Comparison of ENCODE assay signal across 11 cellular contexts in genomic region chr2:177547122-177547521, GRCh38.
DNase-seq lines count a peak whose midpoint lies in the region; ATAC-seq lines count a peak whose summit lies in the region.
"Had no signal": no experiment of that assay in that cellular context is flagged by ENCODE, and none has a peak within 500 bp of the region (broad histone marks: within the 10 kb centered on the region; RNA-seq: fewer than 3 reads in every experiment).

No MANE protein-coding gene starts in this region.

- ATAC-seq in GM18909 (IDR thresholded peaks at IDR 0.05; ENCODE audit: poor library complexity, unreplicated experiment) (peak; percentile 94), GM21825 (IDR thresholded peaks at IDR 0.05; ENCODE audit: unreplicated experiment) (peak; percentile 93), HG03354 (IDR thresholded peaks at IDR 0.05; ENCODE audit: poor library complexity, severe bottlenecking, unreplicated experiment) (peak; percentile 87), left cardiac atrium (no peak)
- ATAC-seq in activated CD4-positive, CD25-positive, alpha-beta regulatory T cell treated with anti-CD3 and anti-CD28 coated beads, Interleukin-2, amount 50 U/mL, for 24 hours, result no peak

- peaks cover 17% of the 10 kb centered on the region for H3K9me3 ChIP-seq in BLaER1

- H3K4me3 ChIP-seq in BLaER1, result no peak overlapping the region

- intact Hi-C loops in left cardiac atrium (cut with DNase I), result no loop called here

- H3K9ac ChIP-seq in BLaER1, result no peak overlapping the region

- DNase-seq in cerebellum (ENCODE audit: low spot score) (no peak), left cardiac atrium (no peak)
- no peak for DNase-seq in stimulated activated naive CD4-positive, alpha-beta T cell treated with Interleukin-2 at 50 U/mL for 16 hours (lab: John Stamatoyannopoulos, UW)
- DNase-seq: activated CD4-positive, alpha-beta memory T cell treated with anti-CD3 and anti-CD28 coated beads for 36 hours; erythroblast; NCI-H2029 had no signal

- peak overlapping the region; percentile 58; the same call in 1 of the 2 replicates for H3K4me2 ChIP-seq in BLaER1

- H3K27me3 ChIP-seq in BLaER1, result no peaks in the 10 kb centered on the region

- no peak overlapping the region for H3K27ac ChIP-seq in BLaER1

- H3K36me3 ChIP-seq in BLaER1, result peaks cover 5% of the 10 kb centered on the region; the same call in 1 of the 2 replicates

- no peaks in the 10 kb centered on the region for H4K20me1 ChIP-seq in BLaER1

- peaks cover 37% of the 10 kb centered on the region for H3K4me1 ChIP-seq in BLaER1

Comparison
In these comparisons a context has a peak if more than half of its experiments do, and no peak if none do; other contexts are left out.
1. ATAC-seq: peak in GM18909 (single experiment), GM21825 (single experiment) and HG03354 (single experiment); none in activated CD4-positive, CD25-positive, alpha-beta regulatory T cell treated with anti-CD3 and anti-CD28 coated beads, Interleukin-2, amount 50 U/mL, for 24 hours (0 of 2) and left cardiac atrium (0 of 2).